ENCODE assay signal across 8 cellular contexts in genomic region chr1:155978325-155978972, GRCh38. TPM values are rescaled to one million over a fixed set of nuclear protein-coding genes. Genes with fewer than 3 reads are reported as not detected.
A peak's percentile ranks its signal among the peaks of the same experiment; 100 is the strongest.
DNase-seq lines count a peak whose midpoint lies in the region; ATAC-seq and TF ChIP-seq lines count a peak whose summit lies in the region.

Gene ARHGEF2, minus strand, starts transcription at chr1:155978547. Its CDS starts 120 bp downstream, at chr1:155978427.

- H3K4me3 ChIP-seq in duodenal mucosa (ENCODE audit: low read depth in 1 of 2, low read length in 2 of 2) (peak within 1 kb of the TSS; percentile 89 to 90), lung (peak within 1 kb of the TSS; percentile 88)

- no peaks in the 10 kb centered on the region for H3K9me3 ChIP-seq in duodenal mucosa (ENCODE audit: control insufficient read depth in 1 of 2, low read length in 2 of 2)
- no peaks in the 10 kb centered on the region for H3K9me3 ChIP-seq in lung (ENCODE audit: control insufficient read depth in 2 of 2, insufficient read depth in 1 of 2, low read length in 1 of 2)

- peak within 1 kb of the TSS; percentile 88 for H3K27ac ChIP-seq in duodenal mucosa (ENCODE audit: low read depth, low read length)
- H3K27ac ChIP-seq in lung (ENCODE audit: low read depth in 1 of 2, low read length in 1 of 2) = peak within 1 kb of the TSS; percentile 89 to 97

- DNase-seq in NCI-H526 (lab: John Stamatoyannopoulos, UW) = peak; percentile 69 to 94
- peak; percentile 85 to 89 for DNase-seq in activated CD4-positive, alpha-beta T cell treated with anti-CD3 and anti-CD28 coated beads, Interleukin-2, amount 50 U/mL, for 48 hours
- DNase-seq in lung (ENCODE audit: low spot score) = peak; percentile 81
- DNase-seq in stimulated activated CD4-positive, alpha-beta T cell treated with anti-CD3 and anti-CD28 coated beads, TNF-alpha, amount 100 ng/mL, for 24 hours (ENCODE audit: low read depth in 3 of 3) = peak; percentile 63 to 86 (median 70)
- no peak for DNase-seq in NCI-H524 treated with DMSO at 0.1 percent for 48 hours (lab: John Stamatoyannopoulos, UW)

- peak within 1 kb of the TSS; percentile 83 to 91 for H3K9ac ChIP-seq in duodenal mucosa (ENCODE audit: low read depth in 1 of 2, low read length in 2 of 2)

- no peaks in the 10 kb centered on the region for H3K27me3 ChIP-seq in duodenal mucosa (ENCODE audit: control insufficient read depth in 1 of 2, insufficient read depth in 2 of 2, low read length in 2 of 2)
- H3K27me3 ChIP-seq in lung (ENCODE audit: control insufficient read depth, insufficient read depth) = no peaks in the 10 kb centered on the region

- H3K36me3 ChIP-seq in duodenal mucosa (ENCODE audit: control insufficient read depth in 1 of 2, insufficient read depth in 2 of 2, low read length in 2 of 2) (peaks cover 0 to 6% of the 10 kb centered on the region in 2 donors), lung (ENCODE audit: control insufficient read depth in 2 of 2, insufficient read depth in 2 of 2, low read length in 2 of 2) (peaks cover 0 to 6% of the 10 kb centered on the region in 2 donors)

- ATAC-seq in HG03039 (IDR thresholded peaks at IDR 0.05; ENCODE audit: unreplicated experiment) (peak; percentile 38), lung (ENCODE audit: insufficient read depth, low FRiP score) (peak; percentile 75)

- peak; percentile 44 for TF ChIP-seq CTCF in GM12873 (IDR thresholded peaks at IDR 0.05; ENCODE audit: insufficient read depth, low read depth, low read length, missing control alignments)
- TF ChIP-seq CTCF in lung (IDR thresholded peaks at IDR 0.05; ENCODE audit: control extremely low read depth, extremely low read depth) = no peak

- H3K4me1 ChIP-seq in duodenal mucosa (ENCODE audit: control insufficient read depth in 1 of 2, insufficient read depth in 2 of 2, low read length in 2 of 2) (peaks cover 70 to 86% of the 10 kb centered on the region in 2 donors), lung (ENCODE audit: control insufficient read depth in 2 of 2, insufficient read depth in 2 of 2, low read length in 2 of 2) (peaks cover 26 to 42% of the 10 kb centered on the region in 2 donors)

- 0 to 1% methylated on average over 36 to 52 of the region's 52 CpGs for WGBS in lung, 2 donors

RNA-seq across cellular contexts. Expression of gene ARHGEF2, which starts in this region (rescaled TPM):
- 100 to 1,000 TPM; 148 to 289 TPM for total RNA-seq in lung
- 10 to 100 TPM; 72.0 to 91.4 TPM for polyA plus RNA-seq in lung
